In the genomic region with DNA sequence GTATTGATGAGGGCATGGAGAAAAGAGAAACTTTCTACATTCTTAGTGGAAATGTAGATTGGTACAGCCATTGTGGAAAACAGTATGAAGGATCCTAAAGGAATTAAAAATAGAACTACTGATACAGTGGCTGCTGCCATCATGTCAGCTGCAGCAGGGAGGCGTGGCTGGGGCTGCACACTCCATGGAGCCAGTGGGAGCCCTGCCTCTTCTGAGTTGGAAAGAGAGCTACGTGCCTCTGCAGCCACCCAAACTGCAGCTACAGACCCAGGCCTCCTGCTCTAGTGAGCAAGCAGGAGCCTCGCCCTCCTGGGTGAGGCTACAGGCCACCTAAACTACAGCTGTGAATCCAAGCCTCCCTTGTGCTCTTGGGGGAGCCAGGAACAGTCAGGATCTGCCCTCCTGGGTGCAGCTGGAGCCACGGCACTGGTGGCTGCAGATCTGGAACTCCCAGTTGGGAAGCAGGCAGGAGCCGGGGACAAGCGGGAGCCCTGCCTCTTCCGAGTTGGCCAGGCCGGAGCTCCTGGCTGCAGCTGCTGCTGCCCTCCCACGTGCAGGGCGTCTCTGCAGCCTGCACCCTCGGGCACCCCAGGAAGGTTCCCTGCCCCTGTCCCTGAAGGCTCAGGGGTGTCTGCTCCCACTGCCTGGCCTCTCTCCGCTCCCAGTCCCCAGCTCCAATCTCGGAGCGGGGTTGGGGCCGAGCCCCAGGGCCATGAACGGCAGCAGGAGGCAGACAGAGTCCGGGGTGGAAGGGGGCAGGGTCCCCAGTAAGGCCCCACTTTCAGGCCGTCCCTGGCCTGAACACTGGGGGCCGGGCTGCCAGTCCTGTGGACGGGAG, we compare ENCODE assay signal across 19 cellular contexts.
DNase-seq lines count a peak whose midpoint lies in the region; ATAC-seq and TF ChIP-seq lines count a peak whose summit lies in the region.
"Had no signal": no experiment of that assay in that cellular context is flagged by ENCODE, and none has a peak within 500 bp of the region (broad histone marks: within the 10 kb centered on the region; RNA-seq: fewer than 3 reads in every experiment).

No MANE protein-coding gene starts in this region.

- H2AFZ ChIP-seq in H9 (ENCODE audit: low read length) (no peak overlapping the region), trophoblast cell (ENCODE audit: insufficient read depth, low read length, poor library complexity) (no peak overlapping the region)

- no peak overlapping the region for H2BK5ac ChIP-seq in H9 (ENCODE audit: insufficient read length, low read length)
- H2BK5ac ChIP-seq in trophoblast cell (ENCODE audit: low read depth, low read length, poor library complexity) = no peak overlapping the region

- H3K4me3 Mint-ChIP-seq in H9 = no peak overlapping the region
- H3K4me3 Mint-ChIP-seq in WTC11 = no peak overlapping the region
- H3K4me3 Mint-ChIP-seq in endothelial cell (ENCODE audit: unreplicated experiment) = no peak overlapping the region
- H3K4me3 Mint-ChIP-seq: CD8-positive, alpha-beta memory T cell; IgD-negative memory B cell had no signal

- H2BK12ac ChIP-seq in H9 (ENCODE audit: insufficient read length, low read depth, low read length) (no peak overlapping the region), trophoblast cell (ENCODE audit: low read length) (peak overlapping the region; percentile 29)

- WGBS in H9 (ENCODE audit: extremely low coverage, insufficient read length, low lambda C conversion rate) = no CpG with 5 or more reads among the region's 20 CpGs
- WGBS in trophoblast cell (ENCODE audit: extremely low coverage, insufficient coverage, insufficient read length) = no CpG with 5 or more reads among the region's 20 CpGs

- peak overlapping the region; percentile 50 for H3K18ac ChIP-seq in H9 (ENCODE audit: insufficient read length, low read depth, low read length)
- peak overlapping the region; percentile 21 for H3K18ac ChIP-seq in trophoblast cell (ENCODE audit: low read length)

- TF ChIP-seq CTCF in H9 (conservative IDR thresholded peaks at IDR 0.05) = no peak
- TF ChIP-seq CTCF in WTC11 (IDR thresholded peaks at IDR 0.05) = no peak
- no peak for TF ChIP-seq CTCF in endothelial cell (IDR thresholded peaks at IDR 0.05; ENCODE audit: unreplicated experiment)

- H3K9me3 ChIP-seq in H9 (ENCODE audit: control insufficient read depth, low read depth, low read length) (no peaks in the 10 kb centered on the region), trophoblast cell (ENCODE audit: insufficient read depth, low read depth, low read length) (no peaks in the 10 kb centered on the region)
- no peaks in the 10 kb centered on the region for H3K9me3 ChIP-seq in effector memory CD4-positive, alpha-beta T cell (ENCODE audit: control insufficient read depth, low read length)
- H3K9me3 ChIP-seq: A549; BLaER1 treated with 17β-estradiol and CSF1 and Interleukin-3, amounts not matched to agents 10 nM and 100 nM; SJSA1 had no signal

- no peaks in the 10 kb centered on the region for H3K23me2 ChIP-seq in H9 (ENCODE audit: insufficient read length, low read depth, low read length, poor library complexity, severe bottlenecking)

- H4K8ac ChIP-seq in H9 (replicated peaks; ENCODE audit: insufficient read length, low read depth, low read length) (no peak overlapping the region), trophoblast cell (ENCODE audit: low read depth, low read length) (peak overlapping the region; percentile 11)

- H4K91ac ChIP-seq in H9 (ENCODE audit: insufficient read length, low read depth, low read length) (no peak overlapping the region), trophoblast cell (ENCODE audit: low read depth, low read length) (peak overlapping the region; percentile 50)

- no peak for DNase-seq in H9
- DNase-seq in WTC11 (ENCODE audit: low spot score) = no peak
- peak; percentile 56 for DNase-seq in left ventricle myocardium superior
- DNase-seq in trophoblast cell = no peak
- no peak for DNase-seq in endothelial cell (ENCODE audit: low spot score)
- DNase-seq in effector memory CD4-positive, alpha-beta T cell = no peak
- DNase-seq in activated effector memory CD4-positive, alpha-beta T cell treated with Interleukin-2 at 50 U/mL for 16 hours = no peak
- DNase-seq: CD8-positive, alpha-beta memory T cell; DMS79; GOT3; NCI-H1105 treated with DMSO at 0.1 percent for 48 hours; NCI-H1694 treated with DMSO at 0.1 percent for 48 hours; NCI-H446; NK-92 treated with Interleukin-12 subunit alpha and Interleukin-12 subunit beta, amount 100 ng/mL, for 24 hours had no signal

- H3K36me3 Mint-ChIP-seq in H9 (ENCODE audit: insufficient read depth in 1 of 3, low read depth in 3 of 3) (no peaks in the 10 kb centered on the region), WTC11 (no peaks in the 10 kb centered on the region), endothelial cell (ENCODE audit: low read depth, unreplicated experiment) (no peaks in the 10 kb centered on the region)
- H3K36me3 Mint-ChIP-seq: IgD-negative memory B cell had no signal

- H2BK20ac ChIP-seq in H9 (ENCODE audit: low read depth, low read length, poor library complexity, severe bottlenecking) = no peak overlapping the region

- POLR2A ChIA-PET in WTC11 (lab: Charles Lee) = no interaction called here

- H3K79me2 ChIP-seq in H9 (ENCODE audit: insufficient read depth, low read length) (no peaks in the 10 kb centered on the region), trophoblast cell (ENCODE audit: control insufficient read depth, insufficient read depth, low read length, poor library complexity) (no peaks in the 10 kb centered on the region)

- H3T11ph ChIP-seq in H9 (ENCODE audit: low read length) = no peak overlapping the region

- H4K5ac ChIP-seq in H9 (ENCODE audit: insufficient read length, low read depth, low read length) = no peak overlapping the region

- H3K27me3 Mint-ChIP-seq in H9 (ENCODE audit: low read depth) (no peaks in the 10 kb centered on the region; the same call in 1 of the 2 replicates), WTC11 (ENCODE audit: low read depth) (no peaks in the 10 kb centered on the region), endothelial cell (ENCODE audit: unreplicated experiment) (no peaks in the 10 kb centered on the region)
- H3K27me3 Mint-ChIP-seq: CD8-positive, alpha-beta memory T cell had no signal

- H3K4me1 Mint-ChIP-seq in H9 = peaks cover 9 to 29% of the 10 kb centered on the region in 2 experiments
- H3K4me1 Mint-ChIP-seq in WTC11 = peaks cover 7% of the 10 kb centered on the region
- no peaks in the 10 kb centered on the region for H3K4me1 Mint-ChIP-seq in endothelial cell (ENCODE audit: unreplicated experiment)
- H3K4me1 Mint-ChIP-seq: IgD-negative memory B cell had no signal

- no peak overlapping the region for H2BK15ac ChIP-seq in H9 (ENCODE audit: low read depth, low read length)

- H3K4me3 ChIP-seq in trophoblast cell (ENCODE audit: low read depth, low read length) = no peak overlapping the region
- H3K4me3 ChIP-seq in effector memory CD4-positive, alpha-beta T cell (ENCODE audit: insufficient read depth, low read depth, low read length, poor library complexity, severe bottlenecking) = no peak overlapping the region
- H3K4me3 ChIP-seq: A549; BLaER1 treated with 17β-estradiol and CSF1 and Interleukin-3, amounts not matched to agents 10 nM and 100 nM; SJSA1 had no signal

- intact Hi-C loops in left ventricle myocardium superior (cut with micrococcal nuclease) = no loop called here

- ATAC-seq in WTC11 = peak; percentile 40
- peak; percentile 86 for ATAC-seq in left ventricle myocardium superior
- no peak for ATAC-seq in GM21447 (IDR thresholded peaks at IDR 0.05; ENCODE audit: unreplicated experiment)
- ATAC-seq: A549 had no signal

- H3K36me3 ChIP-seq in trophoblast cell (ENCODE audit: control insufficient read depth in 1 of 2, insufficient read depth in 2 of 2, low read length in 2 of 2) = no peaks in the 10 kb centered on the region
- no peaks in the 10 kb centered on the region for H3K36me3 ChIP-seq in effector memory CD4-positive, alpha-beta T cell (ENCODE audit: control insufficient read depth, insufficient read depth, low read length)
- H3K36me3 ChIP-seq: BLaER1 treated with 17β-estradiol and CSF1 and Interleukin-3, amounts not matched to agents 10 nM and 100 nM; SJSA1 had no signal

- H3K23ac ChIP-seq in H9 (ENCODE audit: insufficient read length, low read depth, low read length) (no peak overlapping the region), trophoblast cell (ENCODE audit: low read length) (no peak overlapping the region)

- H3K14ac ChIP-seq in H9 (ENCODE audit: insufficient read depth, low read length) = peak overlapping the region; percentile 39
- H3K14ac ChIP-seq in trophoblast cell (ENCODE audit: low read length) = peak overlapping the region; percentile 67

- no peaks in the 10 kb centered on the region for H4K20me1 ChIP-seq in H9 (ENCODE audit: control insufficient read depth, insufficient read depth, insufficient read length)
- H4K20me1 ChIP-seq: BLaER1 treated with 17β-estradiol and CSF1 and Interleukin-3, amounts not matched to agents 10 nM and 100 nM had no signal

- no peak overlapping the region for H2AK5ac ChIP-seq in H9 (ENCODE audit: insufficient read length, low read length)
- H2AK5ac ChIP-seq in trophoblast cell (ENCODE audit: low read length) = no peak overlapping the region

- no peak overlapping the region for H4K12ac ChIP-seq in trophoblast cell (ENCODE audit: low read depth, low read length)

- H2BK120ac ChIP-seq in H9 (ENCODE audit: low read depth, low read length, poor library complexity, severe bottlenecking) (no peak overlapping the region), trophoblast cell (ENCODE audit: insufficient read depth, low read length, poor library complexity) (peak overlapping the region; percentile 64)

- H3K27ac Mint-ChIP-seq in H9 (no peak overlapping the region), WTC11 (no peak overlapping the region), endothelial cell (ENCODE audit: unreplicated experiment) (no peak overlapping the region)
- H3K27ac Mint-ChIP-seq: IgD-negative memory B cell had no signal

- H3K27ac ChIP-seq in H9 (ENCODE audit: insufficient read length, low read depth, low read length) = no peak overlapping the region
- no peak overlapping the region for H3K27ac ChIP-seq in trophoblast cell (ENCODE audit: low read depth, low read length)
- H3K27ac ChIP-seq in effector memory CD4-positive, alpha-beta T cell (ENCODE audit: insufficient read depth, low read length, poor library complexity, severe bottlenecking) = no peak overlapping the region
- H3K27ac ChIP-seq: A549; BLaER1 treated with 17β-estradiol and CSF1 and Interleukin-3, amounts not matched to agents 10 nM and 100 nM; SJSA1 had no signal

- H3K79me1 ChIP-seq in H9 (ENCODE audit: insufficient read depth, low read depth, low read length, poor library complexity, severe bottlenecking) (no peaks in the 10 kb centered on the region), trophoblast cell (ENCODE audit: low read length) (peaks cover 4% of the 10 kb centered on the region)

- H3K9me3 Mint-ChIP-seq in H9 (no peaks in the 10 kb centered on the region), WTC11 (no peaks in the 10 kb centered on the region), endothelial cell (ENCODE audit: unreplicated experiment) (no peaks in the 10 kb centered on the region)
- H3K9me3 Mint-ChIP-seq: CD8-positive, alpha-beta memory T cell had no signal

- H3K4me1 ChIP-seq in H9 (ENCODE audit: insufficient read depth, low read length) = no peaks in the 10 kb centered on the region
- peaks cover 3 to 11% of the 10 kb centered on the region in 2 experiments for H3K4me1 ChIP-seq in trophoblast cell (ENCODE audit: control insufficient read depth in 1 of 2, insufficient read depth in 2 of 2, low read length in 2 of 2)
- H3K4me1 ChIP-seq in effector memory CD4-positive, alpha-beta T cell (ENCODE audit: control insufficient read depth, insufficient read depth, low read length, poor library complexity, severe bottlenecking) = peaks cover 13% of the 10 kb centered on the region
- H3K4me1 ChIP-seq: BLaER1 treated with 17β-estradiol and CSF1 and Interleukin-3, amounts not matched to agents 10 nM and 100 nM had no signal

- H3K4ac ChIP-seq in H9 (ENCODE audit: low read depth, low read length) (no peak overlapping the region), trophoblast cell (ENCODE audit: low read depth, low read length) (no peak overlapping the region)

- H3K4me2 ChIP-seq in H9 (ENCODE audit: insufficient read depth, insufficient read length, low read length) = no peak overlapping the region
- H3K4me2 ChIP-seq in trophoblast cell (ENCODE audit: low read length) = no peak overlapping the region
- H3K4me2 ChIP-seq: A549; BLaER1 treated with 17β-estradiol and CSF1 and Interleukin-3, amounts not matched to agents 10 nM and 100 nM had no signal

- no peaks in the 10 kb centered on the region for H3K27me3 ChIP-seq in H9 (ENCODE audit: insufficient read depth, low read length)
- H3K27me3 ChIP-seq in trophoblast cell (ENCODE audit: insufficient read depth, low read length) = no peaks in the 10 kb centered on the region
- H3K27me3 ChIP-seq in effector memory CD4-positive, alpha-beta T cell (replicated peaks; ENCODE audit: control insufficient read depth, insufficient read depth, low read length, poor library complexity, severe bottlenecking) = no peaks in the 10 kb centered on the region
- H3K27me3 ChIP-seq: BLaER1 treated with 17β-estradiol and CSF1 and Interleukin-3, amounts not matched to agents 10 nM and 100 nM; SJSA1 had no signal

- H3K9ac ChIP-seq in H9 (ENCODE audit: extremely low read depth, insufficient read length, low read length) (no peak overlapping the region), trophoblast cell (ENCODE audit: low read length) (no peak overlapping the region)
- H3K9ac ChIP-seq: BLaER1 treated with 17β-estradiol and CSF1 and Interleukin-3, amounts not matched to agents 10 nM and 100 nM had no signal

- H3K56ac ChIP-seq in H9 (ENCODE audit: insufficient read length, low read depth, low read length) = no peak overlapping the region

- CTCF ChIA-PET in WTC11 (lab: Charles Lee) = interaction anchor here (0.5 to 1.7 kb wide), 3 partner anchors 65 to 739 kb away, joined by 3 to 10 read pairs (median 7); a partner anchor contains a TSS
